In genomic region chr22:39490135-39490798, GRCh38 we compare ENCODE assay signal across 8 cellular contexts. TPM values are rescaled to one million over a fixed set of nuclear protein-coding genes. Genes with fewer than 3 reads are reported as not detected.
DNase-seq lines count a peak whose midpoint lies in the region; ATAC-seq and TF ChIP-seq lines count a peak whose summit lies in the region.

No MANE protein-coding gene starts in this region.

- DNase-seq in ACHN (peak; percentile 55), RPMI8226 (peak; percentile 90), fibroblast of pulmonary artery (ENCODE audit: low read depth) (peak; percentile 77), nucleus accumbens (lab: John Stamatoyannopoulos, UW) (peak in 53 of 56 donors; percentile 35 to 93 (median 73)), thoracic aorta (ENCODE audit: low spot score) (no peak)
- DNase-seq in activated T-cell treated with anti-CD3 and anti-CD28 coated beads, Interleukin-2, amount 50 U/mL, for 48 hours = peak; percentile 82 to 84

- ATAC-seq in GM19328 (IDR thresholded peaks at IDR 0.05; ENCODE audit: unreplicated experiment) (peak; percentile 64), thoracic aorta (ENCODE audit: insufficient number of reproducible peaks, low FRiP score, low read depth) (peak; percentile 48)

- TF ChIP-seq EP300 in Ishikawa (IDR thresholded peaks at IDR 0.05; ENCODE audit: borderline replicate concordance) = no peak

- in situ Hi-C loops in ACHN (cut with HindIII; ENCODE audit: low pct_ligation_motif_present, low pct_unique_long_range_greater_than_20kb, low sequenced_read_pairs) = loop anchor here (25.0 kb wide), 1 partner anchor 103 kb away; the partner anchor contains the start of gene TAB1

- H3K27ac ChIP-seq in thoracic aorta = no peak overlapping the region

- no peak for TF ChIP-seq RAD21 in Ishikawa (IDR thresholded peaks at IDR 0.05; ENCODE audit: low read depth)

- H3K4me3 ChIP-seq in fibroblast of pulmonary artery (replicated peaks; ENCODE audit: low read depth, low read length) (no peak overlapping the region), thoracic aorta (no peak overlapping the region)

- H3K4me1 ChIP-seq in thoracic aorta (ENCODE audit: control insufficient read depth in 1 of 2, low read depth in 2 of 2) = no peaks in the 10 kb centered on the region

- H3K27me3 ChIP-seq in thoracic aorta (replicated peaks; ENCODE audit: insufficient read depth) = no peaks in the 10 kb centered on the region

- H3K36me3 ChIP-seq in thoracic aorta = no peaks in the 10 kb centered on the region

- TF ChIP-seq CTCF in fibroblast of pulmonary artery (IDR thresholded peaks at IDR 0.05; ENCODE audit: low read length, missing control alignments) (no peak), thoracic aorta (IDR thresholded peaks at IDR 0.05) (no peak)

- H3K9me3 ChIP-seq in thoracic aorta = no peaks in the 10 kb centered on the region

TF ChIP-seq in Ishikawa, 13 proteins besides CTCF, POLR2A, EP300 and RAD21:
- peak; percentile 95 for TF ChIP-seq YY1 (IDR thresholded peaks at IDR 0.05; ENCODE audit: low read depth)
- peak; percentile 64; the same call in 1 of the 2 replicates for TF ChIP-seq MAX (IDR thresholded peaks at IDR 0.05)
- TF ChIP-seq CREB1 (IDR thresholded peaks at IDR 0.05; ENCODE audit: low read depth) = no peak
- TF ChIP-seq USF1 (IDR thresholded peaks at IDR 0.05) = peak; percentile 99
- no peak for TF ChIP-seq TEAD4 (IDR thresholded peaks at IDR 0.05)

RNA-seq across cellular contexts. Expression of gene MIEF1, which starts 11.8 kb away (rescaled TPM):
- total RNA-seq in thoracic aorta = 10 to 100 TPM; 18.8 to 36.9 TPM

RNA-seq across cellular contexts. Expression of gene ATF4, which starts 30.1 kb away (rescaled TPM):
- total RNA-seq in thoracic aorta = 100 to 1,000 TPM; 301 to 320 TPM

RNA-seq across cellular contexts. Expression of gene MGAT3, which starts 33.5 kb away (rescaled TPM):
- total RNA-seq in thoracic aorta = 1 to 10 TPM; 1.1 to 3.2 TPM

RNA-seq across cellular contexts. Expression of gene RPS19BP1, which starts 42.3 kb away (rescaled TPM):
- 10 to 100 TPM; 77.7 to 89.6 TPM for total RNA-seq in thoracic aorta
